Comparison of ENCODE assay signal across 35 cellular contexts in genomic region chr4:7306986-7307385, GRCh38.
"Had no signal": no experiment of that assay in that cellular context is flagged by ENCODE, and none has a peak within 500 bp of the region (broad histone marks: within the 10 kb centered on the region; RNA-seq: fewer than 3 reads in every experiment).

No MANE protein-coding gene starts in this region.

- H3K4me1 ChIP-seq: ascending aorta had no signal

- H3K27me3 Mint-ChIP-seq: activated CD4-positive, alpha-beta T cell treated with anti-CD3 and anti-CD28 coated beads, Interleukin-2, amount 10 ng/mL, durations not matched to agents 24 days and 14 days; activated naive CD8-positive, alpha-beta T cell treated with anti-CD3 and anti-CD28 coated beads for 36 hours had no signal

- H2AFZ ChIP-seq: PC-9 had no signal

- H3K4me3 Mint-ChIP-seq: activated CD4-positive, alpha-beta T cell treated with anti-CD3 and anti-CD28 coated beads, Interleukin-2, amount 10 ng/mL, durations not matched to agents 24 days and 14 days; activated CD8-positive, alpha-beta T cell treated with anti-CD3 and anti-CD28 coated beads for 36 hours; activated naive CD8-positive, alpha-beta T cell treated with anti-CD3 and anti-CD28 coated beads for 36 hours; activated T-cell treated with anti-CD3 and anti-CD28 coated beads, Interleukin-2, amount 50 U/mL, for 72 hours; activated T-helper 17 cell treated with anti-CD3 and anti-CD28 coated beads, Interleukin-2, amount 50 U/mL, for 72 hours; IgD-negative memory B cell had no signal

- H3K4me3 ChIP-seq: ascending aorta, cardiac muscle cell, PC-9 had no signal

- ATAC-seq: activated CD8-positive, alpha-beta T cell treated with anti-CD3 and anti-CD28 coated beads for 36 hours; activated T-cell treated with anti-CD3 and anti-CD28 coated beads, Interleukin-2, amount 50 U/mL, for 72 hours; activated T-helper 17 cell treated with anti-CD3 and anti-CD28 coated beads, Interleukin-2, amount 50 U/mL, for 72 hours had no signal

- H3K9me3 ChIP-seq: ascending aorta had no signal

- H3K4me1 Mint-ChIP-seq: activated CD4-positive, alpha-beta T cell treated with anti-CD3 and anti-CD28 coated beads, Interleukin-2, amount 10 ng/mL, durations not matched to agents 24 days and 14 days; activated naive CD8-positive, alpha-beta T cell treated with anti-CD3 and anti-CD28 coated beads for 36 hours; activated T-helper 17 cell treated with anti-CD3 and anti-CD28 coated beads, Interleukin-2, amount 50 U/mL, for 72 hours; IgD-negative memory B cell had no signal

- H3K36me3 ChIP-seq: ascending aorta, cardiac muscle cell had no signal

- H3K27me3 ChIP-seq: ascending aorta, cardiac muscle cell had no signal

- H3K27ac Mint-ChIP-seq: activated CD4-positive, alpha-beta T cell treated with anti-CD3 and anti-CD28 coated beads, Interleukin-2, amount 10 ng/mL, durations not matched to agents 24 days and 14 days; activated CD8-positive, alpha-beta T cell treated with anti-CD3 and anti-CD28 coated beads for 36 hours; activated naive CD8-positive, alpha-beta T cell treated with anti-CD3 and anti-CD28 coated beads for 36 hours; activated T-cell treated with anti-CD3 and anti-CD28 coated beads, Interleukin-2, amount 50 U/mL, for 72 hours; activated T-helper 17 cell treated with anti-CD3 and anti-CD28 coated beads, Interleukin-2, amount 50 U/mL, for 72 hours; IgD-negative memory B cell had no signal

- H3K36me3 Mint-ChIP-seq: activated naive CD8-positive, alpha-beta T cell treated with anti-CD3 and anti-CD28 coated beads for 36 hours; IgD-negative memory B cell had no signal

- DNase-seq: activated CD4-positive, alpha-beta T cell treated with anti-CD3 and anti-CD28 coated beads, Interleukin-2, amount 10 ng/mL, durations not matched to agents 24 days and 14 days; activated CD4-positive, alpha-beta T cell treated with anti-CD3 and anti-CD28 coated beads, Interleukin-2, amount 50 U/mL, for 4 hours; activated CD4-positive, CD25-positive, alpha-beta regulatory T cell; activated CD8-positive, alpha-beta T cell treated with anti-CD3 and anti-CD28 coated beads for 36 hours; activated effector memory CD4-positive, alpha-beta T cell treated with anti-CD3 and anti-CD28 coated beads, Interleukin-2, amount 50 U/mL, for 16 hours; activated naive CD4-positive, alpha-beta T cell; activated naive CD4-positive, alpha-beta T cell treated with anti-CD3 and anti-CD28 coated beads, Interleukin-2, amount 50 U/mL, for 16 hours; activated naive CD8-positive, alpha-beta T cell treated with anti-CD3 and anti-CD28 coated beads for 36 hours; activated T-cell treated with anti-CD3 and anti-CD28 coated beads, Interleukin-2, amount 50 U/mL, for 1 hour; activated T-cell treated with anti-CD3 and anti-CD28 coated beads, Interleukin-2, amount 50 U/mL, for 72 hours; amniotic stem cell; Karpas-422; KBM-7; NCI-H1048; NCI-H146; NCI-H187; NCI-H2029 treated with DMSO at 0.1 percent for 48 hours; NCI-H2107; NCI-H2171; NCI-H510A; NCI-H526; NCI-H748 treated with DMSO at 0.1 percent for 48 hours; NK-92 treated with Interleukin-12 subunit alpha and Interleukin-12 subunit beta, amount 100 ng/mL, for 24 hours; PC-9; SIG-M5; SW 1271; T-helper 1 cell; T-helper 2 cell; T-helper 9 cell had no signal

- H3K27ac ChIP-seq: ascending aorta, cardiac muscle cell, PC-9, RWPE1, VCaP had no signal

- H3K4me2 ChIP-seq: PC-9 had no signal

- H3K9me3 Mint-ChIP-seq: activated CD4-positive, alpha-beta T cell treated with anti-CD3 and anti-CD28 coated beads, Interleukin-2, amount 10 ng/mL, durations not matched to agents 24 days and 14 days; activated CD8-positive, alpha-beta T cell treated with anti-CD3 and anti-CD28 coated beads for 36 hours; activated naive CD8-positive, alpha-beta T cell treated with anti-CD3 and anti-CD28 coated beads for 36 hours; activated T-cell treated with anti-CD3 and anti-CD28 coated beads, Interleukin-2, amount 50 U/mL, for 72 hours; activated T-helper 17 cell treated with anti-CD3 and anti-CD28 coated beads, Interleukin-2, amount 50 U/mL, for 72 hours; IgD-negative memory B cell had no signal
